Comparison of ENCODE assay signal across 8 cellular contexts in the genomic region with DNA sequence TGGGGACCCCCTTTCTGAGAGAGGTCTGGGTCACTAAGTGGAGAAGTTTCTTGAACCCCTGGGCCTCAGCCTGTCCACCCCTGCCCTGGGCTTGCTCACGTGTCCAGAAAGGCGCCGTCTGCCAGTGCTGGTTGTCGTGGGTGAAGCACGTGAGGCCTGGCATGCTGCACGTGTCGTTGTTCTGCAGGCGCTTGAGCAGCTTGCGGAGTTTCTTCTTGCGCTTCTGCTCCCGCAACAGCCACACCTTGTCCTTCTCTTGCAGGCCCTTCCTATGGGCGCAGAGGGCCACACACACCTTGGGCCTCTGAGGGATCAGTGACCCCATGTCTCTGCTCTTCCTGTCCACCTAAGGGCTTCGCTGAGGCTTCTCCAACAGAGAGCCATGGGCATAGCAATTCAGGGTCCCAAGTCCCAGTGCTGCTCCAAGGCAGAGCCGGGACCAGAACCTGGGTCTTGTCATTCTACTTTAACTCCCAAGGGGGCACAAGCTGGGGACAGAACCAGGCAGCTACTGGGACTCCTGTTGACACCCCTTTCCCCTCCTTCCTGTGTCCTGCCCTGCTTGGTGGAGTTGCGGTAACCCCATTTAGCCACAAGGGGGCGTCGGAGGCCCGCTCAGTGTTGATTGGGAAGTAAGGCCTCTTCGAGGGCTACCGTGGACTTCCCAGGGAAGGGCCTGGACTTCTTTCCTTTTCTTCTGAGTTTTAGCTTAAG.
DNase-seq lines count a peak whose midpoint lies in the region; ATAC-seq, FAIRE-seq and TF ChIP-seq lines count a peak whose summit lies in the region.

No MANE protein-coding gene starts in this region.

- H3K36me3 Mint-ChIP-seq in glutamatergic neuron (ENCODE audit: unreplicated experiment): no peaks in the 10 kb centered on the region

- FAIRE-seq in urothelium cell line (lab: Jason Lieb, UNC): peak; percentile 73

- ATAC-seq in HG03175 (IDR thresholded peaks at IDR 0.05; ENCODE audit: unreplicated experiment): no peak

- H3K27me3 Mint-ChIP-seq in glutamatergic neuron (ENCODE audit: unreplicated experiment): peaks cover 2% of the 10 kb centered on the region

- H3K27me3 ChIP-seq in MG63: no peaks in the 10 kb centered on the region

- no peaks in the 10 kb centered on the region for H3K9me3 ChIP-seq in MG63

- TF ChIP-seq CTCF in GM12864 (IDR thresholded peaks at IDR 0.05; ENCODE audit: low read depth, low read length, missing control alignments) (peak; percentile 94), glutamatergic neuron (IDR thresholded peaks at IDR 0.05; ENCODE audit: partially characterized antibody, unreplicated experiment) (peak; percentile 99)

- DNase-seq in GM12864 (ENCODE audit: low read depth): peak; percentile 24
- peak; percentile 67 for DNase-seq in MG63
- peak; percentile 40 for DNase-seq in SKM-1 (lab: John Stamatoyannopoulos, UW; ENCODE audit: unreplicated experiment)
- peak; percentile 66 for DNase-seq in activated naive CD4-positive, alpha-beta T cell treated with anti-CD3 and anti-CD28 coated beads, Interleukin-2, amount 50 U/mL, for 16 hours
- peak; percentile 92 for DNase-seq in glutamatergic neuron
- DNase-seq in posterior vena cava (ENCODE audit: low spot score): peak; percentile 94
- peak; percentile 92 for DNase-seq in urothelium cell line (ENCODE audit: low spot score)

- H3K27ac Mint-ChIP-seq in glutamatergic neuron (ENCODE audit: unreplicated experiment): no peak overlapping the region

- peaks cover 3% of the 10 kb centered on the region for H3K36me3 ChIP-seq in MG63

- intact Hi-C loops in posterior vena cava (cut with DNase I): loop anchor here in 1 of 2 donors (5.0 kb wide), 1 partner anchor 959 kb away; no protein-coding TSS in a partner anchor

- H3K4me1 Mint-ChIP-seq in glutamatergic neuron (ENCODE audit: low read depth, unreplicated experiment): peaks cover 11% of the 10 kb centered on the region

- H3K4me3 Mint-ChIP-seq in glutamatergic neuron (ENCODE audit: unreplicated experiment): no peak overlapping the region

- H3K4me3 ChIP-seq in GM12864 (ENCODE audit: low read depth, low read length) (no peak overlapping the region), MG63 (no peak overlapping the region)

- peaks cover 3% of the 10 kb centered on the region for H3K9me3 Mint-ChIP-seq in glutamatergic neuron (ENCODE audit: unreplicated experiment)

Comparison
In these comparisons a context has a peak if more than half of its experiments do, and no peak if none do; other contexts are left out.
1. DNase-seq: peak in every context shown above with its lines; median percentile 94 in posterior vena cava; 92 in glutamatergic neuron; 92 in urothelium cell line; 67 in MG63; 66 in activated naive CD4-positive, alpha-beta T cell treated with anti-CD3 and anti-CD28 coated beads, Interleukin-2, amount 50 U/mL, for 16 hours; 40 in SKM-1; 24 in GM12864.